ENCODE assay signal across 9 cellular contexts in genomic region chr7:47600199-47601118, GRCh38. TPM values are rescaled to one million over a fixed set of nuclear protein-coding genes. Genes with fewer than 3 reads are reported as not detected.
DNase-seq lines count a peak whose midpoint lies in the region; FAIRE-seq and TF ChIP-seq lines count a peak whose summit lies in the region.
"Had no signal": no experiment of that assay in that cellular context is flagged by ENCODE, and none has a peak within 500 bp of the region (broad histone marks: within the 10 kb centered on the region; RNA-seq: fewer than 3 reads in every experiment).

No MANE protein-coding gene starts in this region.

- FAIRE-seq in RCC 7860 (lab: Jason Lieb, UNC), result peak; percentile 88

- peaks cover 13% of the 10 kb centered on the region for H3K9me3 Mint-ChIP-seq in activated CD4-positive, alpha-beta memory T cell treated with anti-CD3 and anti-CD28 coated beads, Interleukin-2, amount 10 ng/mL, durations not matched to agents 7 days and 5 days

- peak overlapping the region; percentile 22; the same call in 1 of the 2 replicates for H3K4me3 ChIP-seq in AG10803 (ENCODE audit: low read length)
- H3K4me3 ChIP-seq: heart left ventricle had no signal

- H3K27me3 Mint-ChIP-seq in activated CD4-positive, alpha-beta memory T cell treated with anti-CD3 and anti-CD28 coated beads, Interleukin-2, amount 10 ng/mL, durations not matched to agents 7 days and 5 days, result no peaks in the 10 kb centered on the region

- TF ChIP-seq CTCF in AG10803 (conservative IDR thresholded peaks at IDR 0.05; ENCODE audit: low read length), result no peak

- peak; percentile 81 for DNase-seq in AG10803 (ENCODE audit: low read depth)
- peak; percentile 44 for DNase-seq in GOT3 (lab: John Stamatoyannopoulos, UW)
- DNase-seq in RCC 7860 (ENCODE audit: low spot score), result peak; percentile 82
- DNase-seq in iris pigment epithelial cell (ENCODE audit: low read depth), result peak; percentile 92
- no peak for DNase-seq in NCI-H1417 treated with DMSO at 0.1 percent for 48 hours (lab: John Stamatoyannopoulos, UW)
- no peak for DNase-seq in activated effector memory CD4-positive, alpha-beta T cell treated with anti-CD3 and anti-CD28 coated beads, Interleukin-2, amount 50 U/mL, for 16 hours
- DNase-seq in activated CD4-positive, alpha-beta memory T cell treated with anti-CD3 and anti-CD28 coated beads, Interleukin-2, amount 10 ng/mL, durations not matched to agents 7 days and 5 days, result no peak
- DNase-seq in SHP77 (lab: John Stamatoyannopoulos, UW), result no peak

- no peak overlapping the region for H3K27ac Mint-ChIP-seq in activated CD4-positive, alpha-beta memory T cell treated with anti-CD3 and anti-CD28 coated beads, Interleukin-2, amount 10 ng/mL, durations not matched to agents 7 days and 5 days

- no peaks in the 10 kb centered on the region for H3K4me1 Mint-ChIP-seq in activated CD4-positive, alpha-beta memory T cell treated with anti-CD3 and anti-CD28 coated beads, Interleukin-2, amount 10 ng/mL, durations not matched to agents 7 days and 5 days

- CTCF ChIA-PET in activated CD4-positive, alpha-beta memory T cell treated with anti-CD3 and anti-CD28 coated beads, Interleukin-2, amount 10 ng/mL, durations not matched to agents 7 days and 5 days (lab: Charles Lee), result no interaction called here

- POLR2A ChIA-PET in activated CD4-positive, alpha-beta memory T cell treated with anti-CD3 and anti-CD28 coated beads, Interleukin-2, amount 10 ng/mL, durations not matched to agents 7 days and 5 days (lab: Charles Lee), result no interaction called here

- no peaks in the 10 kb centered on the region for H3K36me3 Mint-ChIP-seq in activated CD4-positive, alpha-beta memory T cell treated with anti-CD3 and anti-CD28 coated beads, Interleukin-2, amount 10 ng/mL, durations not matched to agents 7 days and 5 days (ENCODE audit: low read depth)

- no peak overlapping the region for H3K4me3 Mint-ChIP-seq in activated CD4-positive, alpha-beta memory T cell treated with anti-CD3 and anti-CD28 coated beads, Interleukin-2, amount 10 ng/mL, durations not matched to agents 7 days and 5 days

RNA-seq across cellular contexts. Expression of gene TNS3, which starts 18.5 kb away (rescaled TPM):
- total RNA-seq in activated CD4-positive, alpha-beta memory T cell treated with anti-CD3 and anti-CD28 coated beads, Interleukin-2, amount 10 ng/mL, durations not matched to agents 7 days and 5 days, result under 1 TPM; 0.15 to 0.18 TPM

Comparison
In these comparisons a context has a peak if more than half of its experiments do, and no peak if none do; other contexts are left out.
1. DNase-seq: peak in AG10803 (single experiment), GOT3 (single experiment), RCC 7860 (single experiment) and iris pigment epithelial cell (single experiment); none in NCI-H1417 treated with DMSO at 0.1 percent for 48 hours (single experiment), activated effector memory CD4-positive, alpha-beta T cell treated with anti-CD3 and anti-CD28 coated beads, Interleukin-2, amount 50 U/mL, for 16 hours (single experiment), activated CD4-positive, alpha-beta memory T cell treated with anti-CD3 and anti-CD28 coated beads, Interleukin-2, amount 10 ng/mL, durations not matched to agents 7 days and 5 days (single experiment) and SHP77 (0 of 2).